ENCODE assay signal across 8 cellular contexts in the genomic region with DNA sequence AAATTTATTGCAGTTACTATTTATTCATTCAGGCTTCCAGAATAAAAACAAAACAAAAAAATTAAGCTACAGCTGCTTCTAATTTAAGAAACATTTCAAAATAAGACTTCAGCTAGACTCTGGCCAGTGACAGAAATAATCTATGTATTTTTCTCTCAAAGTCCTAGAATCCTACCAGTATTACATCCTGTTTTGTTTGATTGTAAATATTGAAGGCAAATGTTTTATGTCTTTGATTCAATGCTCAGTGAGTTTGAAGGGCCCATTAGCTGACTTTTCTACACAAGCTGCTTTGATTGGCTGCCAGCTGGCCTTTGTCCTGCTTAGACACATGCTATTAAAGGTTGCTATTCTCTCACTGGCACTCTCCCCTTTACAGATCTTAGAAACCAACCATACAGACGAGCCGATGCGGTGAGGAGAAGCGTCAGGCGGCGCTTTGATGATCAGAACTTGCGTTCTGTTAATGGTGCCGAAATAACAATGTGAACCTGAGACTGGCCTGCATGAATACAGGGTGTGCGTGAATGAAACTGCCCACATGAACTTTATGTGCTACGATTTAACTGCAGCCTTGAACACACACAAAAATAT.
DNase-seq lines count a peak whose midpoint lies in the region; TF ChIP-seq lines count a peak whose summit lies in the region.

No MANE protein-coding gene starts in this region.

- no peaks in the 10 kb centered on the region for H4K20me1 ChIP-seq in osteoblast (ENCODE audit: insufficient read depth, low read length)

- H3K79me2 ChIP-seq in osteoblast (ENCODE audit: insufficient read depth, low read length): no peaks in the 10 kb centered on the region

- DNase-seq in DMS79 (lab: John Stamatoyannopoulos, UW): peak; percentile 79
- peak; percentile 60 for DNase-seq in NCI-H748 (lab: John Stamatoyannopoulos, UW; ENCODE audit: unreplicated experiment)
- DNase-seq in fibroblast of peridontal ligament (ENCODE audit: extremely low read depth): peak; percentile 61
- no peak for DNase-seq in osteoblast (ENCODE audit: insufficient read length, low spot score, missing footprints)
- DNase-seq in coronary artery (ENCODE audit: low spot score): no peak
- no peak for DNase-seq in SIG-M5 treated with dmso at 0.1 percent for 504 hours (lab: John Stamatoyannopoulos, UW; ENCODE audit: unreplicated experiment)
- DNase-seq in activated T-helper 2 cell treated with anti-CD3 and anti-CD28 coated beads, Interferon-gamma antibody, Interleukin-2, Interleukin-4, amounts not matched to agents 10 μg/mL and 5 μg/mL and 100 μg/mL, durations not matched to agents 14 hours and 24 hours and 36 hours (ENCODE audit: low spot score): no peak
- DNase-seq in NCI-H2227 (lab: John Stamatoyannopoulos, UW; ENCODE audit: unreplicated experiment): no peak

- H3K4me2 ChIP-seq in osteoblast (ENCODE audit: insufficient read depth, low read length): no peak overlapping the region

- H3K27ac Mint-ChIP-seq in activated T-helper 2 cell treated with anti-CD3 and anti-CD28 coated beads, Interferon-gamma antibody, Interleukin-2, Interleukin-4, amounts not matched to agents 10 μg/mL and 5 μg/mL and 100 μg/mL, durations not matched to agents 14 hours and 24 hours and 36 hours: no peak overlapping the region

- H3K27ac ChIP-seq in osteoblast (ENCODE audit: low read depth, low read length): peak overlapping the region; percentile 75
- H3K27ac ChIP-seq in coronary artery: peak overlapping the region in 1 of 2 donors; percentile 38

- H3K4me3 ChIP-seq in osteoblast (ENCODE audit: insufficient read depth, low read length) (no peak overlapping the region), coronary artery (no peak overlapping the region)

- TF ChIP-seq CTCF in osteoblast (IDR thresholded peaks at IDR 0.05; ENCODE audit: extremely low read depth, low read depth, low read length) (no peak), coronary artery (IDR thresholded peaks at IDR 0.05) (no peak)

- H3K36me3 Mint-ChIP-seq in activated T-helper 2 cell treated with anti-CD3 and anti-CD28 coated beads, Interferon-gamma antibody, Interleukin-2, Interleukin-4, amounts not matched to agents 10 μg/mL and 5 μg/mL and 100 μg/mL, durations not matched to agents 14 hours and 24 hours and 36 hours (ENCODE audit: low read depth): peaks cover 25% of the 10 kb centered on the region

- no peaks in the 10 kb centered on the region for H3K9me3 Mint-ChIP-seq in activated T-helper 2 cell treated with anti-CD3 and anti-CD28 coated beads, Interferon-gamma antibody, Interleukin-2, Interleukin-4, amounts not matched to agents 10 μg/mL and 5 μg/mL and 100 μg/mL, durations not matched to agents 14 hours and 24 hours and 36 hours

- no peak overlapping the region for H2AFZ ChIP-seq in osteoblast (ENCODE audit: low read length)

- H3K9me3 ChIP-seq in osteoblast (ENCODE audit: low read depth, low read length): no peaks in the 10 kb centered on the region

- H3K27me3 Mint-ChIP-seq in activated T-helper 2 cell treated with anti-CD3 and anti-CD28 coated beads, Interferon-gamma antibody, Interleukin-2, Interleukin-4, amounts not matched to agents 10 μg/mL and 5 μg/mL and 100 μg/mL, durations not matched to agents 14 hours and 24 hours and 36 hours (ENCODE audit: low read depth): no peaks in the 10 kb centered on the region

- H3K36me3 ChIP-seq in osteoblast (ENCODE audit: insufficient read depth, low read length): peaks cover 20% of the 10 kb centered on the region

- no peaks in the 10 kb centered on the region for H3K27me3 ChIP-seq in osteoblast (ENCODE audit: insufficient read depth, low read length)

- intact Hi-C loops in activated T-helper 2 cell treated with anti-CD3 and anti-CD28 coated beads, Interferon-gamma antibody, Interleukin-2, Interleukin-4, amounts not matched to agents 10 μg/mL and 5 μg/mL and 100 μg/mL, durations not matched to agents 14 hours and 24 hours and 36 hours (cut with micrococcal nuclease): no loop called here

- H3K4me1 Mint-ChIP-seq in activated T-helper 2 cell treated with anti-CD3 and anti-CD28 coated beads, Interferon-gamma antibody, Interleukin-2, Interleukin-4, amounts not matched to agents 10 μg/mL and 5 μg/mL and 100 μg/mL, durations not matched to agents 14 hours and 24 hours and 36 hours (ENCODE audit: low read depth): peaks cover 3% of the 10 kb centered on the region

- H3K4me3 Mint-ChIP-seq in activated T-helper 2 cell treated with anti-CD3 and anti-CD28 coated beads, Interferon-gamma antibody, Interleukin-2, Interleukin-4, amounts not matched to agents 10 μg/mL and 5 μg/mL and 100 μg/mL, durations not matched to agents 14 hours and 24 hours and 36 hours (ENCODE audit: low read depth): no peak overlapping the region

- peaks cover 17% of the 10 kb centered on the region for H3K4me1 ChIP-seq in osteoblast (ENCODE audit: insufficient read depth, low read length)

Comparison
In these comparisons a context has a peak if more than half of its experiments do, and no peak if none do; other contexts are left out.
1. DNase-seq: peak in DMS79 (single experiment), NCI-H748 (single experiment) and fibroblast of peridontal ligament (single experiment); none in osteoblast (single experiment), coronary artery (single experiment), SIG-M5 treated with dmso at 0.1 percent for 504 hours (single experiment), activated T-helper 2 cell treated with anti-CD3 and anti-CD28 coated beads, Interferon-gamma antibody, Interleukin-2, Interleukin-4, amounts not matched to agents 10 μg/mL and 5 μg/mL and 100 μg/mL, durations not matched to agents 14 hours and 24 hours and 36 hours (single experiment) and NCI-H2227 (single experiment).